ENCODE assay signal across 13 cellular contexts in genomic region chr1:17874231-17874630, GRCh38.
DNase-seq lines count a peak whose midpoint lies in the region; ATAC-seq and TF ChIP-seq lines count a peak whose summit lies in the region.
"Had no signal": no experiment of that assay in that cellular context is flagged by ENCODE, and none has a peak within 500 bp of the region (broad histone marks: within the 10 kb centered on the region; RNA-seq: fewer than 3 reads in every experiment).

No MANE protein-coding gene starts in this region.

- H4K20me1 ChIP-seq in hepatocyte (ENCODE audit: insufficient read depth, poor library complexity, severe bottlenecking): no peaks in the 10 kb centered on the region

- H3K36me3 ChIP-seq in gastroesophageal sphincter (no peaks in the 10 kb centered on the region), hepatocyte (replicated peaks; ENCODE audit: insufficient read depth, low read depth) (no peaks in the 10 kb centered on the region)
- H3K36me3 ChIP-seq: right atrium auricular region, tibial artery had no signal

- no peak overlapping the region for H3K4me3 Mint-ChIP-seq in chondrocyte (ENCODE audit: unreplicated experiment)
- H3K4me3 Mint-ChIP-seq: activated CD8-positive, alpha-beta memory T cell treated with anti-CD3 and anti-CD28 coated beads, Interleukin-2, amount 10 ng/mL, durations not matched to agents 7 days and 5 days; brain had no signal

- H2AFZ ChIP-seq in hepatocyte: no peak overlapping the region

- TF ChIP-seq POLR2A in gastroesophageal sphincter (IDR thresholded peaks at IDR 0.05): no peak

- H3K4me1 ChIP-seq in gastroesophageal sphincter (no peaks in the 10 kb centered on the region), hepatocyte (ENCODE audit: insufficient read depth) (peaks cover 5% of the 10 kb centered on the region)

- no peaks in the 10 kb centered on the region for H3K9me2 ChIP-seq in hepatocyte (replicated peaks; ENCODE audit: insufficient read depth)

- H3K79me2 ChIP-seq in hepatocyte: no peaks in the 10 kb centered on the region

- H3K9me3 ChIP-seq in gastroesophageal sphincter: peaks cover 0 to 5% (median 0%) of the 10 kb centered on the region in 3 donors
- H3K9me3 ChIP-seq in hepatocyte (ENCODE audit: low read depth): no peaks in the 10 kb centered on the region
- H3K9me3 ChIP-seq: right atrium auricular region, tibial artery had no signal

- peaks cover 6% of the 10 kb centered on the region for H3K9me3 Mint-ChIP-seq in chondrocyte (ENCODE audit: low read depth)

- H3K4me2 ChIP-seq in hepatocyte: no peak overlapping the region

- peak; percentile 85 for DNase-seq in Daoy (ENCODE audit: low read depth)
- DNase-seq in NCI-H446 treated with DMSO at 0.1 percent for 48 hours (lab: John Stamatoyannopoulos, UW): peak; percentile 52
- peak; percentile 2 for DNase-seq in chondrocyte (ENCODE audit: low spot score)
- DNase-seq in non-pigmented ciliary epithelial cell (ENCODE audit: low read depth): peak; percentile 78
- no peak for DNase-seq in COLO668 (lab: John Stamatoyannopoulos, UW; ENCODE audit: unreplicated experiment)
- no peak for DNase-seq in hepatocyte (ENCODE audit: low spot score)
- DNase-seq: activated CD8-positive, alpha-beta memory T cell treated with anti-CD3 and anti-CD28 coated beads, Interleukin-2, amount 10 ng/mL, durations not matched to agents 7 days and 5 days; NCI-H1092 treated with DMSO at 0.1 percent for 48 hours had no signal

- peaks cover 26% of the 10 kb centered on the region for H3K4me1 Mint-ChIP-seq in chondrocyte (ENCODE audit: low read depth)
- H3K4me1 Mint-ChIP-seq: activated CD8-positive, alpha-beta memory T cell treated with anti-CD3 and anti-CD28 coated beads, Interleukin-2, amount 10 ng/mL, durations not matched to agents 7 days and 5 days had no signal

- peaks cover 4% of the 10 kb centered on the region for H3K27me3 ChIP-seq in gastroesophageal sphincter
- H3K27me3 ChIP-seq in hepatocyte: no peaks in the 10 kb centered on the region
- H3K27me3 ChIP-seq: right atrium auricular region had no signal

- H3K4me3 ChIP-seq in gastroesophageal sphincter (no peak overlapping the region), hepatocyte (no peak overlapping the region)
- H3K4me3 ChIP-seq: right atrium auricular region, tibial artery had no signal

- no peak overlapping the region for H3K27ac Mint-ChIP-seq in chondrocyte (ENCODE audit: unreplicated experiment)
- H3K27ac Mint-ChIP-seq: activated CD8-positive, alpha-beta memory T cell treated with anti-CD3 and anti-CD28 coated beads, Interleukin-2, amount 10 ng/mL, durations not matched to agents 7 days and 5 days had no signal

- WGBS in gastroesophageal sphincter (ENCODE audit: low coverage in 1 of 2), 2 donors: 89% methylated on average over 1 of the region's 1 CpG; no CpG with 5 or more reads in 1 of the 2 donors
- 85% methylated on average over 1 of the region's 1 CpG for WGBS in hepatocyte (ENCODE audit: low lambda C conversion rate, missing lambda C conversion rate)

- TF ChIP-seq CTCF in chondrocyte (IDR thresholded peaks at IDR 0.05): no peak
- TF ChIP-seq CTCF in gastroesophageal sphincter (IDR thresholded peaks at IDR 0.05): no peak
- no peak for TF ChIP-seq CTCF in hepatocyte (IDR thresholded peaks at IDR 0.05; ENCODE audit: poor library complexity)

- TF ChIP-seq EP300 in gastroesophageal sphincter (IDR thresholded peaks at IDR 0.05): no peak

- no peak overlapping the region for H3K27ac ChIP-seq in gastroesophageal sphincter
- no peak overlapping the region for H3K27ac ChIP-seq in hepatocyte
- H3K27ac ChIP-seq: tibial artery had no signal

- ATAC-seq in gastroesophageal sphincter (no peak), GM21737 (IDR thresholded peaks at IDR 0.05; ENCODE audit: unreplicated experiment) (no peak)
- ATAC-seq: activated CD8-positive, alpha-beta memory T cell treated with anti-CD3 and anti-CD28 coated beads, Interleukin-2, amount 10 ng/mL, durations not matched to agents 7 days and 5 days had no signal

- H3K36me3 Mint-ChIP-seq in chondrocyte (ENCODE audit: low read depth): no peaks in the 10 kb centered on the region
- H3K36me3 Mint-ChIP-seq: activated CD8-positive, alpha-beta memory T cell treated with anti-CD3 and anti-CD28 coated beads, Interleukin-2, amount 10 ng/mL, durations not matched to agents 7 days and 5 days; brain had no signal

- H3K27me3 Mint-ChIP-seq in chondrocyte (ENCODE audit: low read depth): no peaks in the 10 kb centered on the region
- H3K27me3 Mint-ChIP-seq: activated CD8-positive, alpha-beta memory T cell treated with anti-CD3 and anti-CD28 coated beads, Interleukin-2, amount 10 ng/mL, durations not matched to agents 7 days and 5 days had no signal

Comparison
In these comparisons a context has a peak if more than half of its experiments do, and no peak if none do; other contexts are left out.
1. DNase-seq: peak in Daoy (single experiment), NCI-H446 treated with DMSO at 0.1 percent for 48 hours (single experiment), chondrocyte (single experiment) and non-pigmented ciliary epithelial cell (single experiment); none in COLO668 (single experiment) and hepatocyte (single experiment).